In genomic region chr14:75454963-75455546, GRCh38 we compare ENCODE assay signal across 9 cellular contexts. TPM values are rescaled to one million over a fixed set of nuclear protein-coding genes. Genes with fewer than 3 reads are reported as not detected.
DNase-seq lines count a peak whose midpoint lies in the region; TF ChIP-seq lines count a peak whose summit lies in the region.
"Had no signal": no experiment of that assay in that cellular context is flagged by ENCODE, and none has a peak within 500 bp of the region (broad histone marks: within the 10 kb centered on the region; RNA-seq: fewer than 3 reads in every experiment).

No MANE protein-coding gene starts in this region.

- no peak for TF ChIP-seq CTCF in astrocyte of the cerebellum (IDR thresholded peaks at IDR 0.05; ENCODE audit: low read depth, low read length, missing control alignments)

- 0 out of 2 replicates have a peak, but pooled peaks cover 5% of the 10 kb centered on the region for H4K20me1 ChIP-seq in Karpas-422 (ENCODE audit: insufficient read depth, low read depth, low read length)

- H3K9ac ChIP-seq in subcutaneous abdominal adipose tissue (ENCODE audit: low read length in 5 of 5): peak overlapping the region in 2 of 5 donors; percentile 7 to 29
- H3K9ac ChIP-seq in Karpas-422 (ENCODE audit: low read length): no peak overlapping the region

- DNase-seq in HT1080 (ENCODE audit: low read depth) (peak; percentile 28), astrocyte of the cerebellum (ENCODE audit: low read depth) (peak; percentile 40), islet precursor cell (peak; percentile 82), NCI-H187 treated with DMSO at 0.1 percent for 48 hours (lab: John Stamatoyannopoulos, UW) (no peak), SK-N-DZ (ENCODE audit: low spot score) (no peak), Karpas-422 (no peak)
- DNase-seq in central memory CD4-positive, alpha-beta T cell: no peak
- DNase-seq: activated CD8-positive, alpha-beta memory T cell treated with anti-CD3 and anti-CD28 coated beads for 24 hours had no signal

- no peaks in the 10 kb centered on the region for H3K27me3 ChIP-seq in subcutaneous abdominal adipose tissue (ENCODE audit: control insufficient read depth in 5 of 5, insufficient read depth in 4 of 5, low read length in 5 of 5)
- no peaks in the 10 kb centered on the region for H3K27me3 ChIP-seq in Karpas-422 (ENCODE audit: low read length)

- H3K4me1 ChIP-seq in subcutaneous abdominal adipose tissue (ENCODE audit: control insufficient read depth in 5 of 5, insufficient read depth in 5 of 5, low read length in 5 of 5) (peaks cover 16 to 93% (median 77%) of the 10 kb centered on the region in 5 donors), Karpas-422 (ENCODE audit: low read length) (peaks cover 5% of the 10 kb centered on the region; the same call in 1 of the 2 replicates)

- no peak overlapping the region for H2AFZ ChIP-seq in Karpas-422 (ENCODE audit: low read length)

- no peak overlapping the region for H3K4me2 ChIP-seq in Karpas-422 (ENCODE audit: low read depth, low read length, poor library complexity, severe bottlenecking)

- H3K9me3 ChIP-seq in subcutaneous abdominal adipose tissue (ENCODE audit: control insufficient read depth in 5 of 5, low read length in 5 of 5) (no peaks in the 10 kb centered on the region), Karpas-422 (ENCODE audit: low read length) (no peaks in the 10 kb centered on the region)

- H3K9me2 ChIP-seq in Karpas-422 (replicated peaks; ENCODE audit: insufficient read depth, low read length): no peaks in the 10 kb centered on the region

- H3K4me3 ChIP-seq in astrocyte of the cerebellum (ENCODE audit: low read depth, low read length): no peak overlapping the region
- H3K4me3 ChIP-seq in subcutaneous abdominal adipose tissue (ENCODE audit: low read depth in 1 of 5, low read length in 5 of 5): peak overlapping the region in 1 of 5 donors; percentile 29
- H3K4me3 ChIP-seq in Karpas-422 (ENCODE audit: low read length): no peak overlapping the region

- peak overlapping the region; percentile 0 for H3K27ac ChIP-seq in subcutaneous abdominal adipose tissue (ENCODE audit: low read depth, low read length)
- H3K27ac ChIP-seq in Karpas-422 (ENCODE audit: low read length): no peak overlapping the region

- H3K36me3 ChIP-seq in subcutaneous abdominal adipose tissue (ENCODE audit: control insufficient read depth in 5 of 5, insufficient read depth in 5 of 5, low read length in 5 of 5) (peaks cover 0 to 44% (median 17%) of the 10 kb centered on the region in 5 donors), Karpas-422 (ENCODE audit: insufficient read depth, low read length) (no peaks in the 10 kb centered on the region)

- H3K79me2 ChIP-seq in Karpas-422 (ENCODE audit: low read length): no peaks in the 10 kb centered on the region

- in situ Hi-C loops in astrocyte of the cerebellum (cut with HindIII; ENCODE audit: low sequenced_read_pairs): no loop called here

RNA-seq across cellular contexts. Expression of gene JDP2, which starts 27.2 kb away (rescaled TPM):
- total RNA-seq in HT1080 (2014; rRNA removed; shearing (Covaris generic)): 26.9 and 29.3 TPM in 2 replicates
- polyA plus RNA-seq in HT1080 (2015; cell fraction: cytosol; rRNA removed): 49.5 and 57.8 TPM in 2 replicates
- 18.2 and 21.1 TPM in 2 replicates for polyA plus RNA-seq in HT1080 (2015; cell fraction: nucleus; rRNA removed)
- polyA plus RNA-seq in SK-N-DZ (2014; cell fraction: cytosol; rRNA removed): 4.4 and 5.8 TPM in 2 replicates
- polyA plus RNA-seq in SK-N-DZ (2014; cell fraction: nucleus; rRNA removed): 3.3 and 3.5 TPM in 2 replicates
- 8.4 and 15.7 TPM in 2 replicates for total RNA-seq in Karpas-422 (2014; rRNA removed; shearing (Covaris generic); ENCODE audit: low replicate concordance)

Comparison
In these comparisons a context has a peak if more than half of its experiments do, and no peak if none do; other contexts are left out.
1. DNase-seq: peak in HT1080 (single experiment), astrocyte of the cerebellum (single experiment) and islet precursor cell (single experiment); none in NCI-H187 treated with DMSO at 0.1 percent for 48 hours (single experiment), SK-N-DZ (single experiment), Karpas-422 (single experiment) and central memory CD4-positive, alpha-beta T cell (single experiment).